Comparison of ENCODE assay signal across 11 cellular contexts in genomic region chr10:30000802-30001571, GRCh38. TPM values are rescaled to one million over a fixed set of nuclear protein-coding genes. Genes with fewer than 3 reads are reported as not detected.
DNase-seq lines count a peak whose midpoint lies in the region; ATAC-seq and TF ChIP-seq lines count a peak whose summit lies in the region.
"Had no signal": no experiment of that assay in that cellular context is flagged by ENCODE, and none has a peak within 500 bp of the region (broad histone marks: within the 10 kb centered on the region; RNA-seq: fewer than 3 reads in every experiment).

No MANE protein-coding gene starts in this region.

- no peaks in the 10 kb centered on the region for H3K79me2 ChIP-seq in ACC112 (ENCODE audit: control insufficient read depth, insufficient read depth, low read length, unreplicated experiment)
- H3K79me2 ChIP-seq in PC-9 (ENCODE audit: low read depth): no peaks in the 10 kb centered on the region

- H3K27me3 ChIP-seq in ACC112 (ENCODE audit: insufficient read depth, low read length) (no peaks in the 10 kb centered on the region), PC-9 (ENCODE audit: insufficient read depth, low read depth) (no peaks in the 10 kb centered on the region)

- intact Hi-C loops in PC-9 (cut with micrococcal nuclease; ENCODE audit: unreplicated experiment): loop anchor here (2.0 to 10.0 kb wide), 5 partner anchors 186 to 591 kb away; no protein-coding TSS in a partner anchor
- intact Hi-C loops in activated T-helper 2 cell treated with anti-CD3 and anti-CD28 coated beads, Interferon-gamma antibody, Interleukin-2, Interleukin-4, amounts not matched to agents 10 μg/mL and 5 μg/mL and 100 μg/mL, durations not matched to agents 14 hours and 24 hours and 36 hours (cut with micrococcal nuclease): loop anchor here (5.0 kb wide), 1 partner anchor 171 kb away; no protein-coding TSS in a partner anchor

- H3K27ac ChIP-seq in ACC112 (ENCODE audit: low read depth, low read length) (peak overlapping the region; percentile 51; the same call in 1 of the 2 replicates), PC-9 (peak overlapping the region; percentile 47)

- H3K27me3 Mint-ChIP-seq in nephron progenitor cell (ENCODE audit: low read depth, poor library complexity): peaks cover 10% of the 10 kb centered on the region
- peaks cover 16% of the 10 kb centered on the region for H3K27me3 Mint-ChIP-seq in activated T-helper 2 cell treated with anti-CD3 and anti-CD28 coated beads, Interferon-gamma antibody, Interleukin-2, Interleukin-4, amounts not matched to agents 10 μg/mL and 5 μg/mL and 100 μg/mL, durations not matched to agents 14 hours and 24 hours and 36 hours (ENCODE audit: low read depth)

- no peaks in the 10 kb centered on the region for H3K9me2 ChIP-seq in PC-9 (ENCODE audit: insufficient read depth)

- H2AFZ ChIP-seq in ACC112 (ENCODE audit: low read length, unreplicated experiment) (no peak overlapping the region), PC-9 (no peak overlapping the region)

- TF ChIP-seq CTCF in PC-9 (conservative IDR thresholded peaks at IDR 0.05) (no peak), nephron progenitor cell (IDR thresholded peaks at IDR 0.05) (no peak)

- POLR2A ChIA-PET in PC-9 (lab: Charles Lee; ENCODE audit: unreplicated experiment): interaction anchor here (0.6 to 0.7 kb wide), 3 partner anchors 387 to 746 kb away, joined by 3 to 37 read pairs (median 5); no protein-coding TSS in a partner anchor

- peaks cover 11% of the 10 kb centered on the region for H3K4me1 ChIP-seq in ACC112 (ENCODE audit: control insufficient read depth, insufficient read depth, low read length, unreplicated experiment)
- H3K4me1 ChIP-seq in PC-9 (replicated peaks; ENCODE audit: insufficient read depth): peaks cover 33% of the 10 kb centered on the region

- ATAC-seq in HG03108 (IDR thresholded peaks at IDR 0.05; ENCODE audit: unreplicated experiment): no peak
- ATAC-seq in GM21381 (IDR thresholded peaks at IDR 0.05; ENCODE audit: unreplicated experiment): no peak
- ATAC-seq in HG03442 (IDR thresholded peaks at IDR 0.05; ENCODE audit: unreplicated experiment): no peak
- ATAC-seq: activated naive CD4-positive, alpha-beta T cell treated with anti-CD3 and anti-CD28 coated beads, Interleukin-2, amount 50 U/mL, for 72 hours had no signal

- CTCF ChIA-PET in PC-9 (lab: Charles Lee): interaction anchor here (0.6 to 0.9 kb wide), 2 partner anchors 134 to 240 kb away, joined by 5 to 14 read pairs; no protein-coding TSS in a partner anchor

- H3K36me3 ChIP-seq in ACC112 (ENCODE audit: insufficient read depth, low read length): no peaks in the 10 kb centered on the region
- no peaks in the 10 kb centered on the region for H3K36me3 ChIP-seq in PC-9 (ENCODE audit: low read depth)

- BruUV-seq in PC-9 (replicated peaks; lab: Mats Ljungman, UMichigan): no TSS peak

- no peaks in the 10 kb centered on the region for H4K20me1 ChIP-seq in PC-9 (ENCODE audit: insufficient read depth)

- no peaks in the 10 kb centered on the region for H3K36me3 Mint-ChIP-seq in nephron progenitor cell (ENCODE audit: low read depth)
- no peaks in the 10 kb centered on the region for H3K36me3 Mint-ChIP-seq in activated T-helper 2 cell treated with anti-CD3 and anti-CD28 coated beads, Interferon-gamma antibody, Interleukin-2, Interleukin-4, amounts not matched to agents 10 μg/mL and 5 μg/mL and 100 μg/mL, durations not matched to agents 14 hours and 24 hours and 36 hours (ENCODE audit: low read depth)
- H3K36me3 Mint-ChIP-seq: activated naive CD4-positive, alpha-beta T cell treated with anti-CD3 and anti-CD28 coated beads, Interleukin-2, amount 50 U/mL, for 72 hours; CD8-positive, alpha-beta memory T cell had no signal

- H3K4me3 ChIP-seq in ACC112 (ENCODE audit: low read depth, low read length) (no peak overlapping the region), PC-9 (no peak overlapping the region)

- H3F3A ChIP-seq in PC-9 (ENCODE audit: insufficient read depth, low read depth): peaks cover 7% of the 10 kb centered on the region; the same call in 1 of the 2 replicates

- H3K4me3 Mint-ChIP-seq in nephron progenitor cell: no peak overlapping the region
- no peak overlapping the region for H3K4me3 Mint-ChIP-seq in activated T-helper 2 cell treated with anti-CD3 and anti-CD28 coated beads, Interferon-gamma antibody, Interleukin-2, Interleukin-4, amounts not matched to agents 10 μg/mL and 5 μg/mL and 100 μg/mL, durations not matched to agents 14 hours and 24 hours and 36 hours (ENCODE audit: low read depth)
- H3K4me3 Mint-ChIP-seq: CD8-positive, alpha-beta memory T cell had no signal

- H3K4me2 ChIP-seq in PC-9: peak overlapping the region; percentile 19; the same call in 1 of the 2 replicates

- H3K9me3 Mint-ChIP-seq in nephron progenitor cell: peaks cover 9% of the 10 kb centered on the region
- H3K9me3 Mint-ChIP-seq in activated T-helper 2 cell treated with anti-CD3 and anti-CD28 coated beads, Interferon-gamma antibody, Interleukin-2, Interleukin-4, amounts not matched to agents 10 μg/mL and 5 μg/mL and 100 μg/mL, durations not matched to agents 14 hours and 24 hours and 36 hours: peaks cover 4% of the 10 kb centered on the region
- H3K9me3 Mint-ChIP-seq: activated naive CD4-positive, alpha-beta T cell treated with anti-CD3 and anti-CD28 coated beads, Interleukin-2, amount 50 U/mL, for 72 hours; CD8-positive, alpha-beta memory T cell had no signal

- peak overlapping the region; percentile 37 for H3K27ac Mint-ChIP-seq in nephron progenitor cell
- H3K27ac Mint-ChIP-seq in activated T-helper 2 cell treated with anti-CD3 and anti-CD28 coated beads, Interferon-gamma antibody, Interleukin-2, Interleukin-4, amounts not matched to agents 10 μg/mL and 5 μg/mL and 100 μg/mL, durations not matched to agents 14 hours and 24 hours and 36 hours: no peak overlapping the region
- H3K27ac Mint-ChIP-seq: activated naive CD4-positive, alpha-beta T cell treated with anti-CD3 and anti-CD28 coated beads, Interleukin-2, amount 50 U/mL, for 72 hours; CD8-positive, alpha-beta memory T cell had no signal

- no peaks in the 10 kb centered on the region for H3K9me3 ChIP-seq in PC-9 (ENCODE audit: insufficient read depth, low read depth)

- peak; percentile 44 to 61 for DNase-seq in PC-9
- peak; percentile 89 for DNase-seq in fibroblast of peridontal ligament (ENCODE audit: extremely low read depth)
- DNase-seq in nephron progenitor cell: no peak
- no peak for DNase-seq in activated T-helper 2 cell treated with anti-CD3 and anti-CD28 coated beads, Interferon-gamma antibody, Interleukin-2, Interleukin-4, amounts not matched to agents 10 μg/mL and 5 μg/mL and 100 μg/mL, durations not matched to agents 14 hours and 24 hours and 36 hours (ENCODE audit: low spot score)
- DNase-seq: CD8-positive, alpha-beta memory T cell; MV-4-11 had no signal

- peaks cover 40% of the 10 kb centered on the region for H3K4me1 Mint-ChIP-seq in nephron progenitor cell
- H3K4me1 Mint-ChIP-seq in activated T-helper 2 cell treated with anti-CD3 and anti-CD28 coated beads, Interferon-gamma antibody, Interleukin-2, Interleukin-4, amounts not matched to agents 10 μg/mL and 5 μg/mL and 100 μg/mL, durations not matched to agents 14 hours and 24 hours and 36 hours (ENCODE audit: low read depth): peaks cover 38% of the 10 kb centered on the region

RNA-seq across cellular contexts. Expression of gene JCAD, which starts 58.4 kb away (rescaled TPM):
- 30.5 and 36.7 TPM in 2 replicates for total RNA-seq in PC-9 (2021)
- total RNA-seq in activated T-helper 2 cell treated with anti-CD3 and anti-CD28 coated beads, Interferon-gamma antibody, Interleukin-2, Interleukin-4, amounts not matched to agents 10 μg/mL and 5 μg/mL and 100 μg/mL, durations not matched to agents 14 hours and 24 hours and 36 hours: 3.4 and 3.7 TPM in 2 replicates

Comparison
In these comparisons a context has a peak if more than half of its experiments do, and no peak if none do; other contexts are left out.
1. DNase-seq: peak in PC-9 (2 of 2) and fibroblast of peridontal ligament (single experiment); none in nephron progenitor cell (single experiment) and activated T-helper 2 cell treated with anti-CD3 and anti-CD28 coated beads, Interferon-gamma antibody, Interleukin-2, Interleukin-4, amounts not matched to agents 10 μg/mL and 5 μg/mL and 100 μg/mL, durations not matched to agents 14 hours and 24 hours and 36 hours (single experiment).